ENCODE assay signal across 1 cellular context in the genomic region with DNA sequence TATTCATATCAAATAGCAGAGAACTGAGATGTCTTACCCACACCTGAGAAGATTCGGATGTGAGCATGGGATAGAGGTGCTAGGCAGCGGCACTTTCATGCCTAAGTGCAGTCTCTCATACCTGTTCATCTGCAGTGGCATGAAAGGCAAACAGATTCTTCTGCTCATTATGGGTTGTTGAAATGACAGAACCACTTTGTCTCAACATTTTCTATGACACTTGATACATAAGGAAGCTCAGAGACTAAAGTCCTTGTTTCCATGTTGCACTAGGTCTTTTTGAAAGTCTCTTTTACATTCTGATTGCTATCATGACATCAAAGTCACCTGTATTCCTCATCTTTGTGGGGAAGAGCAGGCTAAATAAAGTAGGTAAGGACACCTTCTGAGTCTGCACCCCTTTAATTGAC.
TF ChIP-seq lines count a peak whose summit lies in the region.

No MANE protein-coding gene starts in this region.

TF ChIP-seq in HepG2, 621 proteins besides CTCF, POLR2A, EP300 and RAD21 (continued from another document):
- TF ChIP-seq, protein P1, sequence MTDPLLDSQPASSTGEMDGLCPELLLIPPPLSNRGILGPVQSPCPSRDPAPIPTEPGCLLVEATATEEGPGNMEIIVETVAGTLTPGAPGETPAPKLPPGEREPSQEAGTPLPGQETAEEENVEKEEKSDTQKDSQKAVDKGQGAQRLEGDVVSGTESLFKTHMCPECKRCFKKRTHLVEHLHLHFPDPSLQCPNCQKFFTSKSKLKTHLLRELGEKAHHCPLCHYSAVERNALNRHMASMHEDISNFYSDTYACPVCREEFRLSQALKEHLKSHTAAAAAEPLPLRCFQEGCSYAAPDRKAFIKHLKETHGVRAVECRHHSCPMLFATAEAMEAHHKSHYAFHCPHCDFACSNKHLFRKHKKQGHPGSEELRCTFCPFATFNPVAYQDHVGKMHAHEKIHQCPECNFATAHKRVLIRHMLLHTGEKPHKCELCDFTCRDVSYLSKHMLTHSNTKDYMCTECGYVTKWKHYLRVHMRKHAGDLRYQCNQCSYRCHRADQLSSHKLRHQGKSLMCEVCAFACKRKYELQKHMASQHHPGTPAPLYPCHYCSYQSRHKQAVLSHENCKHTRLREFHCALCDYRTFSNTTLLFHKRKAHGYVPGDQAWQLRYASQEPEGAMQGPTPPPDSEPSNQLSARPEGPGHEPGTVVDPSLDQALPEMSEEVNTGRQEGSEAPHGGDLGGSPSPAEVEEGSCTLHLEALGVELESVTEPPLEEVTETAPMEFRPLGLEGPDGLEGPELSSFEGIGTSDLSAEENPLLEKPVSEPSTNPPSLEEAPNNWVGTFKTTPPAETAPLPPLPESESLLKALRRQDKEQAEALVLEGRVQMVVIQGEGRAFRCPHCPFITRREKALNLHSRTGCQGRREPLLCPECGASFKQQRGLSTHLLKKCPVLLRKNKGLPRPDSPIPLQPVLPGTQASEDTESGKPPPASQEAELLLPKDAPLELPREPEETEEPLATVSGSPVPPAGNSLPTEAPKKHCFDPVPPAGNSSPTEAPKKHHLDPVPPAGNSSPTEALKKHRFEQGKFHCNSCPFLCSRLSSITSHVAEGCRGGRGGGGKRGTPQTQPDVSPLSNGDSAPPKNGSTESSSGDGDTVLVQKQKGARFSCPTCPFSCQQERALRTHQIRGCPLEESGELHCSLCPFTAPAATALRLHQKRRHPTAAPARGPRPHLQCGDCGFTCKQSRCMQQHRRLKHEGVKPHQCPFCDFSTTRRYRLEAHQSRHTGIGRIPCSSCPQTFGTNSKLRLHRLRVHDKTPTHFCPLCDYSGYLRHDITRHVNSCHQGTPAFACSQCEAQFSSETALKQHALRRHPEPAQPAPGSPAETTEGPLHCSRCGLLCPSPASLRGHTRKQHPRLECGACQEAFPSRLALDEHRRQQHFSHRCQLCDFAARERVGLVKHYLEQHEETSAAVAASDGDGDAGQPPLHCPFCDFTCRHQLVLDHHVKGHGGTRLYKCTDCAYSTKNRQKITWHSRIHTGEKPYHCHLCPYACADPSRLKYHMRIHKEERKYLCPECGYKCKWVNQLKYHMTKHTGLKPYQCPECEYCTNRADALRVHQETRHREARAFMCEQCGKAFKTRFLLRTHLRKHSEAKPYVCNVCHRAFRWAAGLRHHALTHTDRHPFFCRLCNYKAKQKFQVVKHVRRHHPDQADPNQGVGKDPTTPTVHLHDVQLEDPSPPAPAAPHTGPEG (CRISPR knock-in tag; IDR thresholded peaks at IDR 0.05): 0 out of 2 replicates have a peak, but pooled peaks have one; percentile 46
- TF ChIP-seq ZNF615 (CRISPR knock-in tag; IDR thresholded peaks at IDR 0.05; ENCODE audit: borderline replicate concordance): no peak; the same call in 1 of the 2 replicates
- TF ChIP-seq ZNF331 (CRISPR knock-in tag; IDR thresholded peaks at IDR 0.05): peak; percentile 58
- TF ChIP-seq TARDBP (CRISPR knock-in tag; IDR thresholded peaks at IDR 0.05): peak; percentile 55; the same call in 1 of the 2 replicates
- TF ChIP-seq HOXA5 (CRISPR knock-in tag; IDR thresholded peaks at IDR 0.05): 0 out of 2 replicates have a peak, but pooled peaks have one; percentile 2
- TF ChIP-seq HDAC1 (CRISPR knock-in tag; IDR thresholded peaks at IDR 0.05): 0 out of 2 replicates have a peak, but pooled peaks have one; percentile 32
- 0 out of 2 replicates have a peak, but pooled peaks have one; percentile 44 for TF ChIP-seq ZNF878 (CRISPR knock-in tag; IDR thresholded peaks at IDR 0.05)
- TF ChIP-seq EZH2 (conservative IDR thresholded peaks at IDR 0.05; ENCODE audit: low read depth, low read length): no peak
- peak; percentile 86 for TF ChIP-seq CREM (IDR thresholded peaks at IDR 0.05)
- TF ChIP-seq CREM (CRISPR knock-in tag; IDR thresholded peaks at IDR 0.05): no peak
- TF ChIP-seq HNF4G (IDR thresholded peaks at IDR 0.05; ENCODE audit: borderline replicate concordance, low read depth, low read length): 0 out of 2 replicates have a peak, but pooled peaks have one; percentile 68
- TF ChIP-seq HNF4G (CRISPR knock-in tag; IDR thresholded peaks at IDR 0.05; ENCODE audit: borderline replicate concordance, low read depth): no peak
- no peak for TF ChIP-seq SMARCE1 (IDR thresholded peaks at IDR 0.05; ENCODE audit: borderline replicate concordance)
- TF ChIP-seq AHDC1 (CRISPR knock-in tag; IDR thresholded peaks at IDR 0.05; ENCODE audit: borderline replicate concordance): 0 out of 2 replicates have a peak, but pooled peaks have one; percentile 51
- peak; percentile 86 for TF ChIP-seq ELF3 (CRISPR knock-in tag; IDR thresholded peaks at IDR 0.05)
- no peak; the same call in 1 of the 2 replicates for TF ChIP-seq ARID4A (CRISPR knock-in tag; IDR thresholded peaks at IDR 0.05; ENCODE audit: borderline replicate concordance)
- TF ChIP-seq JUN (CRISPR knock-in tag; IDR thresholded peaks at IDR 0.05): no peak
- 0 out of 2 replicates have a peak, but pooled peaks have one; percentile 22 for TF ChIP-seq NR2F2 (IDR thresholded peaks at IDR 0.05; ENCODE audit: borderline replicate concordance, low read depth)
- TF ChIP-seq ZNF317 (CRISPR knock-in tag; IDR thresholded peaks at IDR 0.05): no peak
- no peak for TF ChIP-seq BHLHE40 (IDR thresholded peaks at IDR 0.05; ENCODE audit: low read length)
- no peak for TF ChIP-seq E2F5 (CRISPR knock-in tag; conservative IDR thresholded peaks at IDR 0.05)
